1 cellular context compared by ENCODE assay signal in the genomic region with DNA sequence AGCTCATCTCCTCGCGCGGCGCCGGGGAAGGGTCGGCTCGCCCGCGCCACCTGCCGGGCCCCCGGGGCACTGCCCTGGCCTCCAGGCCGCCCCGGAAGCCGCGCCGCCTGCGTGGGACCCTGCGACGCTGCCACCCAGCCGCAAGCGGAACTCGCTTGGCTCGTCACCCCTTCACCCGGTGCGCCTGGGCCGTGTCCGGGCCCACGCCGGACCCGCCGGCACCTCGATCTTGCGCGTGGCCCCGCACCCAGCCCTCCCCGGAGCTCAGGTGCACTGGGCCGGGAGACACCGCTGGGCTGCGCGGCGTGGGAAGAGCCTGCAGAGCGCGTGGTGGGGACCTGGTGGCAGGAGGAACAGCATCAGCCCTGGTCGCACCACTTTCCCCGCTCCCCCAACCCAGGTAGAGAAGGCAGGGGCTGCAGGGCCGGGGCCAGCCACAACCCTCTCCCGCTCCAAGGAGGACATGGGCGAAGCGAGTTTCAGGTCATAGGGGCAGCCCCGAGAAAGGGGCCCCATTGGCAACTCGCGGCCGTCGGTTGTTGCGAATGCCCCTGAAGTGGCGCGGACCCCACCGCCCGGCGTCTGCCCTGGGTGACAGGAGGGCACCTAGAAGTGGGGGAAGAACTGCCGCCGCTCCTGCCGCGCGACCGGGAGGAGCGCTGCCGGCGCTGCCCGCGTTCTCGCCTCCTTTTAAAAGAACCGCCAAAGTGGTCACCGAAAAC.
TF ChIP-seq lines count a peak whose summit lies in the region.

No MANE protein-coding gene starts in this region.

TF ChIP-seq in HepG2, 621 proteins besides CTCF, POLR2A, EP300 and RAD21 (continues in another document):
- no peak for TF ChIP-seq ZNF83 (CRISPR knock-in tag; IDR thresholded peaks at IDR 0.05; ENCODE audit: borderline replicate concordance)
- TF ChIP-seq ELF1 (CRISPR knock-in tag; IDR thresholded peaks at IDR 0.05), result no peak
- TF ChIP-seq SCMH1 (CRISPR knock-in tag; IDR thresholded peaks at IDR 0.05; ENCODE audit: borderline replicate concordance), result no peak
- no peak for TF ChIP-seq THYN1 (CRISPR knock-in tag; IDR thresholded peaks at IDR 0.05; ENCODE audit: borderline replicate concordance, low read depth)
- no peak for TF ChIP-seq ZBTB1 (CRISPR knock-in tag; IDR thresholded peaks at IDR 0.05; ENCODE audit: borderline replicate concordance)
- peak; percentile 46; the same call in 1 of the 2 replicates for TF ChIP-seq PITX1 (CRISPR knock-in tag; IDR thresholded peaks at IDR 0.05)
- no peak; the same call in 1 of the 2 replicates for TF ChIP-seq ZNF136 (CRISPR knock-in tag; IDR thresholded peaks at IDR 0.05; ENCODE audit: low read depth)
- no peak for TF ChIP-seq ZNF652 (CRISPR knock-in tag; IDR thresholded peaks at IDR 0.05; ENCODE audit: borderline replicate concordance, low read depth)
- TF ChIP-seq EZH2 (conservative IDR thresholded peaks at IDR 0.05; ENCODE audit: low read depth, low read length), result no peak
- 0 out of 2 replicates have a peak, but pooled peaks have one; percentile 12 for TF ChIP-seq HDAC2 (CRISPR knock-in tag; IDR thresholded peaks at IDR 0.05)
- TF ChIP-seq, protein P1, sequence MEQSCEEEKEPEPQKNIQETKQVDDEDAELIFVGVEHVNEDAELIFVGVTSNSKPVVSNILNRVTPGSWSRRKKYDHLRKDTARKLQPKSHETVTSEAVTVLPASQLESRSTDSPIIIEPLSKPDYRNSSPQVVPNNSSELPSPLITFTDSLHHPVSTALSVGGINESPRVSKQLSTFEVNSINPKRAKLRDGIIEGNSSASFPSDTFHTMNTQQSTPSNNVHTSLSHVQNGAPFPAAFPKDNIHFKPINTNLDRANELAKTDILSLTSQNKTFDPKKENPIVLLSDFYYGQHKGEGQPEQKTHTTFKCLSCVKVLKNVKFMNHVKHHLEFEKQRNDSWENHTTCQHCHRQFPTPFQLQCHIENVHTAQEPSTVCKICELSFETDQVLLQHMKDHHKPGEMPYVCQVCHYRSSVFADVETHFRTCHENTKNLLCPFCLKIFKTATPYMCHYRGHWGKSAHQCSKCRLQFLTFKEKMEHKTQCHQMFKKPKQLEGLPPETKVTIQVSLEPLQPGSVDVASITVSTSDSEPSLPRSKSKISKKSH (CRISPR knock-in tag; IDR thresholded peaks at IDR 0.05; ENCODE audit: borderline replicate concordance), result no peak; the same call in 1 of the 2 replicates
- no peak for TF ChIP-seq HOXA7 (CRISPR knock-in tag; IDR thresholded peaks at IDR 0.05)
- TF ChIP-seq ZNF468 (CRISPR knock-in tag; IDR thresholded peaks at IDR 0.05), result peak; percentile 80; the same call in 1 of the 2 replicates
- peak; percentile 63 for TF ChIP-seq ZNF501 (CRISPR knock-in tag; IDR thresholded peaks at IDR 0.05)
- TF ChIP-seq REST (IDR thresholded peaks at IDR 0.05; ENCODE audit: borderline replicate concordance in 1 of 2, low read depth in 1 of 2, low read length in 2 of 2), result no peak
- TF ChIP-seq, protein P2, sequence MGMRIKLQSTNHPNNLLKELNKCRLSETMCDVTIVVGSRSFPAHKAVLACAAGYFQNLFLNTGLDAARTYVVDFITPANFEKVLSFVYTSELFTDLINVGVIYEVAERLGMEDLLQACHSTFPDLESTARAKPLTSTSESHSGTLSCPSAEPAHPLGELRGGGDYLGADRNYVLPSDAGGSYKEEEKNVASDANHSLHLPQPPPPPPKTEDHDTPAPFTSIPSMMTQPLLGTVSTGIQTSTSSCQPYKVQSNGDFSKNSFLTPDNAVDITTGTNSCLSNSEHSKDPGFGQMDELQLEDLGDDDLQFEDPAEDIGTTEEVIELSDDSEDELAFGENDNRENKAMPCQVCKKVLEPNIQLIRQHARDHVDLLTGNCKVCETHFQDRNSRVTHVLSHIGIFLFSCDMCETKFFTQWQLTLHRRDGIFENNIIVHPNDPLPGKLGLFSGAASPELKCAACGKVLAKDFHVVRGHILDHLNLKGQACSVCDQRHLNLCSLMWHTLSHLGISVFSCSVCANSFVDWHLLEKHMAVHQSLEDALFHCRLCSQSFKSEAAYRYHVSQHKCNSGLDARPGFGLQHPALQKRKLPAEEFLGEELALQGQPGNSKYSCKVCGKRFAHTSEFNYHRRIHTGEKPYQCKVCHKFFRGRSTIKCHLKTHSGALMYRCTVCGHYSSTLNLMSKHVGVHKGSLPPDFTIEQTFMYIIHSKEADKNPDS (CRISPR knock-in tag; IDR thresholded peaks at IDR 0.05), result no peak
- peak; percentile 74; the same call in 1 of the 2 replicates for TF ChIP-seq ZMYM4 (CRISPR knock-in tag; IDR thresholded peaks at IDR 0.05)
- 0 out of 2 replicates have a peak, but pooled peaks have one; percentile 10 for TF ChIP-seq ZNF331 (CRISPR knock-in tag; IDR thresholded peaks at IDR 0.05)
- TF ChIP-seq ZNF264 (CRISPR knock-in tag; IDR thresholded peaks at IDR 0.05), result no peak
- no peak for TF ChIP-seq FOXK1 (CRISPR knock-in tag; IDR thresholded peaks at IDR 0.05; ENCODE audit: borderline replicate concordance, low read depth)
- TF ChIP-seq CC2D1A (CRISPR knock-in tag; IDR thresholded peaks at IDR 0.05), result 0 out of 2 replicates have a peak, but pooled peaks have one; percentile 82
- no peak for TF ChIP-seq ZNF205 (CRISPR knock-in tag; IDR thresholded peaks at IDR 0.05)
- TF ChIP-seq NR1H2 (CRISPR knock-in tag; IDR thresholded peaks at IDR 0.05; ENCODE audit: borderline replicate concordance, low read depth), result peak; percentile 93
- TF ChIP-seq ZNF816 (CRISPR knock-in tag; IDR thresholded peaks at IDR 0.05; ENCODE audit: borderline replicate concordance), result no peak
- TF ChIP-seq, protein P3, sequence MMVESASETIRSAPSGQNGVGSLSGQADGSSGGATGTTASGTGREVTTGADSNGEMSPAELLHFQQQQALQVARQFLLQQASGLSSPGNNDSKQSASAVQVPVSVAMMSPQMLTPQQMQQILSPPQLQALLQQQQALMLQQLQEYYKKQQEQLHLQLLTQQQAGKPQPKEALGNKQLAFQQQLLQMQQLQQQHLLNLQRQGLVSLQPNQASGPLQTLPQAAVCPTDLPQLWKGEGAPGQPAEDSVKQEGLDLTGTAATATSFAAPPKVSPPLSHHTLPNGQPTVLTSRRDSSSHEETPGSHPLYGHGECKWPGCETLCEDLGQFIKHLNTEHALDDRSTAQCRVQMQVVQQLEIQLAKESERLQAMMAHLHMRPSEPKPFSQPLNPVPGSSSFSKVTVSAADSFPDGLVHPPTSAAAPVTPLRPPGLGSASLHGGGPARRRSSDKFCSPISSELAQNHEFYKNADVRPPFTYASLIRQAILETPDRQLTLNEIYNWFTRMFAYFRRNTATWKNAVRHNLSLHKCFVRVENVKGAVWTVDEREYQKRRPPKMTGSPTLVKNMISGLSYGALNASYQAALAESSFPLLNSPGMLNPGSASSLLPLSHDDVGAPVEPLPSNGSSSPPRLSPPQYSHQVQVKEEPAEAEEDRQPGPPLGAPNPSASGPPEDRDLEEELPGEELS (CRISPR knock-in tag; IDR thresholded peaks at IDR 0.05), result peak; percentile 9; the same call in 1 of the 2 replicates
- peak; percentile 57; the same call in 1 of the 2 replicates for TF ChIP-seq ZBTB7B (CRISPR knock-in tag; IDR thresholded peaks at IDR 0.05)
- peak; percentile 83; the same call in 1 of the 2 replicates for TF ChIP-seq CREB1 (IDR thresholded peaks at IDR 0.05)
- no peak for TF ChIP-seq CREB1 (CRISPR knock-in tag; IDR thresholded peaks at IDR 0.05)
- peak; percentile 33 for TF ChIP-seq HNRNPK (IDR thresholded peaks at IDR 0.05; ENCODE audit: low read depth, low read length, poor library complexity, severe bottlenecking)
- TF ChIP-seq NFYC (CRISPR knock-in tag; IDR thresholded peaks at IDR 0.05), result peak; percentile 9; the same call in 1 of the 2 replicates
- peak; percentile 64; the same call in 1 of the 2 replicates for TF ChIP-seq ARNTL (CRISPR knock-in tag; IDR thresholded peaks at IDR 0.05)
- no peak for TF ChIP-seq KDM4B (CRISPR knock-in tag; IDR thresholded peaks at IDR 0.05)
- no peak for TF ChIP-seq SAFB2 (CRISPR knock-in tag; IDR thresholded peaks at IDR 0.05; ENCODE audit: borderline replicate concordance, low read depth)
- no peak for TF ChIP-seq SRSF4 (IDR thresholded peaks at IDR 0.05; ENCODE audit: low read depth, low read length, poor library complexity, severe bottlenecking)
- 0 out of 2 replicates have a peak, but pooled peaks have one; percentile 16 for TF ChIP-seq ZNF552 (CRISPR knock-in tag; IDR thresholded peaks at IDR 0.05; ENCODE audit: borderline replicate concordance)
- TF ChIP-seq FOXO1 (CRISPR knock-in tag; IDR thresholded peaks at IDR 0.05), result peak; percentile 17; the same call in 1 of the 2 replicates
- no peak for TF ChIP-seq ZNF281 (CRISPR knock-in tag; IDR thresholded peaks at IDR 0.05; ENCODE audit: borderline replicate concordance)
- TF ChIP-seq, protein P4, sequence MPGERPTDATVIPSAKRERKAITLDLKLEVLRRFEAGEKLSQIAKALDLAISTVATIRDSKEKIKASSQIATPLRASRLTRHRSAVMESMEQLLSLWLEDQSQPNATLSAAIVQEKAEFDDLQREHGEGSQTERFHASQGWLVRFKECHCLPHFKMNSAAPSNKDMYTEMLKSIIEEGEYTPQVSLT (CRISPR knock-in tag; IDR thresholded peaks at IDR 0.05; ENCODE audit: borderline replicate concordance, low read depth), result no peak
- TF ChIP-seq CBX5 (CRISPR knock-in tag; IDR thresholded peaks at IDR 0.05; ENCODE audit: borderline replicate concordance), result 0 out of 2 replicates have a peak, but pooled peaks have one; percentile 21
- TF ChIP-seq ZNF292 (CRISPR knock-in tag; IDR thresholded peaks at IDR 0.05; ENCODE audit: borderline replicate concordance, low read depth), result no peak
- no peak for TF ChIP-seq SMARCE1 (IDR thresholded peaks at IDR 0.05; ENCODE audit: borderline replicate concordance)
- TF ChIP-seq HDAC6 (IDR thresholded peaks at IDR 0.05; ENCODE audit: low read depth, low read length), result no peak
- TF ChIP-seq ZNF441 (CRISPR knock-in tag; IDR thresholded peaks at IDR 0.05; ENCODE audit: borderline replicate concordance), result no peak
- TF ChIP-seq ZSCAN25 (CRISPR knock-in tag; IDR thresholded peaks at IDR 0.05), result peak; percentile 42
